27 cellular contexts compared by ENCODE assay signal in the genomic region with DNA sequence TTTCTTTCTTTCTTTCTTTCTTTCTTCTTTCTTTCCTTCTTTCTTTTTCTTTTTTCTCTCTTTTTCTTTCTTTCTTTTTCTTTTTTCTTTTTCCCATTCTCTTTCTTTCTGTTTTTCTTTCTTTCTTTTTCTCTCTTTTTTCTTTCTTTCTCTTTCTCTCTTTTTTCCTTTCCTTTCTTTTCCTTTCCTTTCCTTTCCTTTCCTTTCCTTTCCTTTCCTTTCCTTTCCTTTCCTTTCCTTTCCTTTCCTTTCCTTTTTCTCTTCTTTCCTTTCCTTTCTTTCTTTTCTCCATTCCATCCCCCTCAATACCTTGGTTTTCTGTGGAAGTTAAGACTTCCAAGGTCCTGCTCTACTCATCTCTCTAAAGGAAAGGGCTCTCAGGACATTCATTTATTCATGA.
"Had no signal": no experiment of that assay in that cellular context is flagged by ENCODE, and none has a peak within 500 bp of the region (broad histone marks: within the 10 kb centered on the region; RNA-seq: fewer than 3 reads in every experiment).

No MANE protein-coding gene starts in this region.

- H3K4me2 ChIP-seq: neural progenitor cell had no signal

- H3K27ac Mint-ChIP-seq: nephron; neural progenitor cell; progenitor cell of endocrine pancreas; stimulated activated effector memory CD8-positive, alpha-beta T cell treated with anti-CD3 and anti-CD28 coated beads, Interleukin-12 subunit alpha, Interleukin-12 subunit beta, amount 100 ng/mL, for 72 hours; stimulated activated naive B cell treated with anti-CD40 and anti-IgM and Interleukin-4, amounts not matched to agents 10 μg/mL and 1 μg/mL and 100 μg/mL, for 72 hours; stimulated activated naive CD8-positive, alpha-beta T cell treated with anti-CD3 and anti-CD28 coated beads, Interleukin-15, Interleukin-2, amounts not matched to agents 100 ng/mL and 50 ng/mL, for 24 hours had no signal

- H3K27me3 Mint-ChIP-seq: progenitor cell of endocrine pancreas; stimulated activated naive CD8-positive, alpha-beta T cell treated with anti-CD3 and anti-CD28 coated beads, Interleukin-15, Interleukin-2, amounts not matched to agents 100 ng/mL and 50 ng/mL, for 24 hours had no signal

- H3K36me3 ChIP-seq: neural progenitor cell, ovary, right lobe of liver, sigmoid colon, stomach, thoracic aorta, thyroid gland, tibial nerve, upper lobe of left lung, vagina had no signal

- H3K4me3 ChIP-seq: neural progenitor cell, ovary, psoas muscle, right lobe of liver, sigmoid colon, stomach, thoracic aorta, thyroid gland, tibial nerve, upper lobe of left lung, vagina had no signal

- H2AFZ ChIP-seq: neural progenitor cell, parathyroid adenoma had no signal

- H3K27ac ChIP-seq: neural progenitor cell, ovary, parathyroid adenoma, psoas muscle, right lobe of liver, sigmoid colon, stomach, thoracic aorta, thyroid gland, tibial nerve, upper lobe of left lung, vagina had no signal

- DNase-seq: occipital lobe; ovary; posterior cingulate gyrus; psoas muscle; right cardiac atrium; right lobe of liver; sigmoid colon; small intestine; stimulated activated CD4-positive, alpha-beta T cell treated with anti-CD3 and anti-CD28 coated beads, Interleukin-15, amount 100 ng/mL, for 24 hours; stimulated activated CD4-positive, alpha-beta T cell treated with anti-CD3 and anti-CD28 coated beads, Interleukin-2, amount 100 ng/mL, for 24 hours; stimulated activated CD4-positive, alpha-beta T cell treated with anti-CD3 and anti-CD28 coated beads, Interleukin-2, amount 100 ng/mL, for 48 hours; stimulated activated CD4-positive, alpha-beta T cell treated with anti-CD3 and anti-CD28 coated beads, Interleukin-4, amount 100 ng/mL, for 24 hours; stimulated activated naive B cell treated with anti-CD40 and anti-IgM and Interleukin-4, amounts not matched to agents 10 μg/mL and 1 μg/mL and 100 μg/mL, for 72 hours; stimulated activated naive CD4-positive, alpha-beta T cell treated with Interleukin-2 at 50 U/mL for 16 hours; stomach; thyroid gland; trophoblast cell; upper lobe of left lung had no signal

- ATAC-seq: psoas muscle; right cardiac atrium; right lobe of liver; stimulated activated effector memory CD8-positive, alpha-beta T cell treated with anti-CD3 and anti-CD28 coated beads, Interleukin-12 subunit alpha, Interleukin-12 subunit beta, amount 100 ng/mL, for 72 hours; stimulated activated naive B cell treated with anti-CD40 and anti-IgM and Interleukin-4, amounts not matched to agents 10 μg/mL and 1 μg/mL and 100 μg/mL, for 72 hours had no signal

- H3K4me1 Mint-ChIP-seq: stimulated activated effector memory CD8-positive, alpha-beta T cell treated with anti-CD3 and anti-CD28 coated beads, Interleukin-12 subunit alpha, Interleukin-12 subunit beta, amount 100 ng/mL, for 72 hours; stimulated activated naive B cell treated with anti-CD40 and anti-IgM and Interleukin-4, amounts not matched to agents 10 μg/mL and 1 μg/mL and 100 μg/mL, for 72 hours had no signal

- H3K9ac ChIP-seq: neural progenitor cell, parathyroid adenoma had no signal

- H3K79me2 ChIP-seq: parathyroid adenoma had no signal

- H3K4me1 ChIP-seq: neural progenitor cell, parathyroid adenoma, psoas muscle, right lobe of liver, stomach, thyroid gland, upper lobe of left lung, vagina had no signal

- H3K4me3 Mint-ChIP-seq: nephron; neural progenitor cell; stimulated activated effector memory CD8-positive, alpha-beta T cell treated with anti-CD3 and anti-CD28 coated beads, Interleukin-12 subunit alpha, Interleukin-12 subunit beta, amount 100 ng/mL, for 72 hours; stimulated activated naive B cell treated with anti-CD40 and anti-IgM and Interleukin-4, amounts not matched to agents 10 μg/mL and 1 μg/mL and 100 μg/mL, for 72 hours; stimulated activated naive CD8-positive, alpha-beta T cell treated with anti-CD3 and anti-CD28 coated beads, Interleukin-15, Interleukin-2, amounts not matched to agents 100 ng/mL and 50 ng/mL, for 24 hours had no signal

- H3K36me3 Mint-ChIP-seq: neural progenitor cell; stimulated activated effector memory CD8-positive, alpha-beta T cell treated with anti-CD3 and anti-CD28 coated beads, Interleukin-12 subunit alpha, Interleukin-12 subunit beta, amount 100 ng/mL, for 72 hours had no signal

- H3K9me3 Mint-ChIP-seq: nephron; neural progenitor cell; stimulated activated naive CD8-positive, alpha-beta T cell treated with anti-CD3 and anti-CD28 coated beads, Interleukin-15, Interleukin-2, amounts not matched to agents 100 ng/mL and 50 ng/mL, for 24 hours had no signal

- H3K27me3 ChIP-seq: neural progenitor cell, ovary, right lobe of liver, sigmoid colon, stomach, thyroid gland, tibial nerve, upper lobe of left lung, vagina had no signal

- H3K9me3 ChIP-seq: ovary, psoas muscle, right lobe of liver, sigmoid colon, stomach, thoracic aorta, thyroid gland, tibial nerve, upper lobe of left lung, vagina had no signal
